ENCODE assay signal across 12 cellular contexts in the genomic region with DNA sequence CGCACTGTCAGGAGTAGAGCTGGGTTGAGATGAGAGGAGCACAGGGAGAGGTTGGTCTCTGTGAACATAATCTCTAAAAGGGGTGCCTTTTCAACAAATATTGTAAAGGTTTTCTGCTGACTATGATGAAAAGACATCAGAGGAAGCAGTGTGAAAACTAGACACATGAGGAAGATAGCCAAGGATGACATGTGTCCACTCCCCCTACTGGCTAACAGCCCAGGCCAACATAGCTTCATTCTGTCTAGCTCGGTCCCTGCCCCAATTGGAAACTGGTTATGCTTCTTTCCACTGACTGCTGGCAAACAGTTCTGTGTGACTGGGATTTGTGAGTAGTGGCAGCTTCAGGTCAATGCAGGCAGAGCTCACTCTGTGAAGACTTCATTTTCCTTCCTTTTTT.
A peak's percentile ranks its signal among the peaks of the same experiment; 100 is the strongest.
DNase-seq lines count a peak whose midpoint lies in the region; ATAC-seq and TF ChIP-seq lines count a peak whose summit lies in the region.
"Had no signal": no experiment of that assay in that cellular context is flagged by ENCODE, and none has a peak within 500 bp of the region (broad histone marks: within the 10 kb centered on the region; RNA-seq: fewer than 3 reads in every experiment).

No MANE protein-coding gene starts in this region.

- peaks cover 0 to 6% (median 0%) of the 10 kb centered on the region in 9 donors for H3K9me3 Mint-ChIP-seq in naive thymus-derived CD8-positive, alpha-beta T cell
- H3K9me3 Mint-ChIP-seq in stimulated activated memory B cell treated with anti-CD40 and anti-IgM and Interleukin-4, amounts not matched to agents 10 μg/mL and 1 μg/mL and 100 μg/mL, for 72 hours = no peaks in the 10 kb centered on the region
- H3K9me3 Mint-ChIP-seq in glutamatergic neuron (ENCODE audit: unreplicated experiment) = peaks cover 2% of the 10 kb centered on the region

- no peak for TF ChIP-seq CTCF in glutamatergic neuron (IDR thresholded peaks at IDR 0.05; ENCODE audit: partially characterized antibody, unreplicated experiment)

- peaks cover 3 to 7% (median 5%) of the 10 kb centered on the region in 5 donors for H3K27me3 Mint-ChIP-seq in naive thymus-derived CD8-positive, alpha-beta T cell
- H3K27me3 Mint-ChIP-seq in stimulated activated memory B cell treated with anti-CD40 and anti-IgM and Interleukin-4, amounts not matched to agents 10 μg/mL and 1 μg/mL and 100 μg/mL, for 72 hours = no peaks in the 10 kb centered on the region
- H3K27me3 Mint-ChIP-seq in glutamatergic neuron (ENCODE audit: unreplicated experiment) = peaks cover 3% of the 10 kb centered on the region

- H3K4me3 Mint-ChIP-seq in naive thymus-derived CD8-positive, alpha-beta T cell = no peak overlapping the region
- no peak overlapping the region for H3K4me3 Mint-ChIP-seq in stimulated activated memory B cell treated with anti-CD40 and anti-IgM and Interleukin-4, amounts not matched to agents 10 μg/mL and 1 μg/mL and 100 μg/mL, for 72 hours
- no peak overlapping the region for H3K4me3 Mint-ChIP-seq in glutamatergic neuron (ENCODE audit: unreplicated experiment)

- peak; percentile 36 for DNase-seq in DMS53 treated with DMSO at 0.1 percent for 48 hours (lab: John Stamatoyannopoulos, UW; ENCODE audit: unreplicated experiment)
- peak; percentile 0 for DNase-seq in NAMALWA (ENCODE audit: low spot score)
- peak; percentile 7 for DNase-seq in cerebellum (ENCODE audit: low spot score)
- peak; percentile 7 to 69 for DNase-seq in lung microvascular endothelial cell (ENCODE audit: low read depth in 2 of 2)
- no peak for DNase-seq in naive thymus-derived CD8-positive, alpha-beta T cell
- DNase-seq in glutamatergic neuron = no peak
- DNase-seq: activated T-cell treated with anti-CD3 and anti-CD28 coated beads, Interleukin-2, amount 50 U/mL, for 1 hour; NCI-H2171; stimulated activated CD4-positive, alpha-beta T cell treated with anti-CD3 and anti-CD28 coated beads, Interleukin-4, amount 100 ng/mL, for 4 hours; upper lobe of left lung had no signal

- ATAC-seq in naive thymus-derived CD8-positive, alpha-beta T cell = no peak
- no peak for ATAC-seq in stimulated activated memory B cell treated with anti-CD40 and anti-IgM and Interleukin-4, amounts not matched to agents 10 μg/mL and 1 μg/mL and 100 μg/mL, for 72 hours
- no peak for ATAC-seq in GM21619 (IDR thresholded peaks at IDR 0.05; ENCODE audit: unreplicated experiment)

- H3K27ac Mint-ChIP-seq in naive thymus-derived CD8-positive, alpha-beta T cell = no peak overlapping the region
- no peak overlapping the region for H3K27ac Mint-ChIP-seq in stimulated activated memory B cell treated with anti-CD40 and anti-IgM and Interleukin-4, amounts not matched to agents 10 μg/mL and 1 μg/mL and 100 μg/mL, for 72 hours
- H3K27ac Mint-ChIP-seq in glutamatergic neuron (ENCODE audit: unreplicated experiment) = no peak overlapping the region

- H3K4me1 Mint-ChIP-seq in naive thymus-derived CD8-positive, alpha-beta T cell = no peaks in the 10 kb centered on the region
- H3K4me1 Mint-ChIP-seq in stimulated activated memory B cell treated with anti-CD40 and anti-IgM and Interleukin-4, amounts not matched to agents 10 μg/mL and 1 μg/mL and 100 μg/mL, for 72 hours = no peaks in the 10 kb centered on the region
- no peaks in the 10 kb centered on the region for H3K4me1 Mint-ChIP-seq in glutamatergic neuron (ENCODE audit: low read depth, unreplicated experiment)

- H3K36me3 Mint-ChIP-seq in naive thymus-derived CD8-positive, alpha-beta T cell = peaks cover 0 to 5% (median 0%) of the 10 kb centered on the region in 3 donors
- no peaks in the 10 kb centered on the region for H3K36me3 Mint-ChIP-seq in stimulated activated memory B cell treated with anti-CD40 and anti-IgM and Interleukin-4, amounts not matched to agents 10 μg/mL and 1 μg/mL and 100 μg/mL, for 72 hours
- H3K36me3 Mint-ChIP-seq in glutamatergic neuron (ENCODE audit: unreplicated experiment) = no peaks in the 10 kb centered on the region

- POLR2A ChIA-PET in naive thymus-derived CD8-positive, alpha-beta T cell (lab: Charles Lee) = no interaction called here

Comparison
In these comparisons a context has a peak if more than half of its experiments do, and no peak if none do; other contexts are left out.
1. DNase-seq: peak in DMS53 treated with DMSO at 0.1 percent for 48 hours (single experiment), NAMALWA (single experiment), cerebellum (single experiment) and lung microvascular endothelial cell (2 of 2); none in naive thymus-derived CD8-positive, alpha-beta T cell (0 of 10) and glutamatergic neuron (single experiment).